12 cellular contexts compared by ENCODE assay signal in genomic region chr3:78857494-78858111, GRCh38.
DNase-seq lines count a peak whose midpoint lies in the region; ATAC-seq and TF ChIP-seq lines count a peak whose summit lies in the region.
"Had no signal": no experiment of that assay in that cellular context is flagged by ENCODE, and none has a peak within 500 bp of the region (broad histone marks: within the 10 kb centered on the region; RNA-seq: fewer than 3 reads in every experiment).

No MANE protein-coding gene starts in this region.

- 70 to 75% methylated on average over 6 of the region's 6 CpGs for WGBS in testis, 2 donors

- ATAC-seq in Right ventricle myocardium inferior, result peak; percentile 31
- ATAC-seq in Right ventricle myocardium superior (ENCODE audit: poor library complexity), result no peak
- no peak for ATAC-seq in HG02588 (IDR thresholded peaks at IDR 0.05; ENCODE audit: unreplicated experiment)

- no peak for DNase-seq in Right ventricle myocardium inferior (ENCODE audit: missing footprints)
- DNase-seq in Right ventricle myocardium superior, result no peak
- peak; percentile 6 for DNase-seq in OCI-M1 (lab: John Stamatoyannopoulos, UW)
- DNase-seq in epithelial cell of proximal tubule (ENCODE audit: low read depth), result no peak
- DNase-seq in testis, result peak; percentile 32
- no peak for DNase-seq in NCI-H1048 (lab: John Stamatoyannopoulos, UW)
- DNase-seq in GM10266 (ENCODE audit: extremely low spot score), result no peak
- DNase-seq: activated CD8-positive, alpha-beta memory T cell treated with anti-CD3 and anti-CD28 coated beads for 24 hours; activated effector memory CD4-positive, alpha-beta T cell treated with anti-CD3 and anti-CD28 coated beads, Interleukin-2, amount 50 U/mL, for 16 hours; transverse colon had no signal

- peaks cover 4% of the 10 kb centered on the region for H3K4me1 ChIP-seq in testis
- H3K4me1 ChIP-seq: transverse colon had no signal

- no peaks in the 10 kb centered on the region for H3K9me3 ChIP-seq in testis
- H3K9me3 ChIP-seq: neutrophil, transverse colon had no signal

- TF ChIP-seq CTCF in epithelial cell of proximal tubule (conservative IDR thresholded peaks at IDR 0.05; ENCODE audit: low read depth, low read length), result peak; percentile 27
- TF ChIP-seq CTCF in testis (IDR thresholded peaks at IDR 0.05), result no peak
- no peak for TF ChIP-seq CTCF in GM10266 (IDR thresholded peaks at IDR 0.05; ENCODE audit: control insufficient read depth, insufficient read depth, low read depth, missing control alignments)

- TF ChIP-seq POLR2A in testis (IDR thresholded peaks at IDR 0.05), result no peak

- no peak overlapping the region for H3K27ac ChIP-seq in testis
- H3K27ac ChIP-seq: neutrophil, transverse colon had no signal

- H3K4me3 ChIP-seq in epithelial cell of proximal tubule (ENCODE audit: low read depth, low read length) (no peak overlapping the region), testis (no peak overlapping the region)
- H3K4me3 ChIP-seq: transverse colon had no signal

- no peaks in the 10 kb centered on the region for H3K27me3 ChIP-seq in testis
- H3K27me3 ChIP-seq: neutrophil, transverse colon had no signal

- intact Hi-C loops in Right ventricle myocardium inferior (cut with DNase I) (no loop called here), Right ventricle myocardium superior (cut with DNase I) (no loop called here), testis (cut with DNase I; ENCODE audit: low total_unique reads) (no loop called here)

- no peaks in the 10 kb centered on the region for H3K36me3 ChIP-seq in testis (ENCODE audit: low read depth, missing control alignments)
- H3K36me3 ChIP-seq: neutrophil, transverse colon had no signal

Comparison
In these comparisons a context has a peak if more than half of its experiments do, and no peak if none do; other contexts are left out.
1. DNase-seq: peak in OCI-M1 (single experiment) and testis (single experiment); none in Right ventricle myocardium inferior (single experiment), Right ventricle myocardium superior (single experiment), epithelial cell of proximal tubule (single experiment), NCI-H1048 (single experiment) and GM10266 (single experiment).